ENCODE assay signal across 8 cellular contexts in the genomic region with DNA sequence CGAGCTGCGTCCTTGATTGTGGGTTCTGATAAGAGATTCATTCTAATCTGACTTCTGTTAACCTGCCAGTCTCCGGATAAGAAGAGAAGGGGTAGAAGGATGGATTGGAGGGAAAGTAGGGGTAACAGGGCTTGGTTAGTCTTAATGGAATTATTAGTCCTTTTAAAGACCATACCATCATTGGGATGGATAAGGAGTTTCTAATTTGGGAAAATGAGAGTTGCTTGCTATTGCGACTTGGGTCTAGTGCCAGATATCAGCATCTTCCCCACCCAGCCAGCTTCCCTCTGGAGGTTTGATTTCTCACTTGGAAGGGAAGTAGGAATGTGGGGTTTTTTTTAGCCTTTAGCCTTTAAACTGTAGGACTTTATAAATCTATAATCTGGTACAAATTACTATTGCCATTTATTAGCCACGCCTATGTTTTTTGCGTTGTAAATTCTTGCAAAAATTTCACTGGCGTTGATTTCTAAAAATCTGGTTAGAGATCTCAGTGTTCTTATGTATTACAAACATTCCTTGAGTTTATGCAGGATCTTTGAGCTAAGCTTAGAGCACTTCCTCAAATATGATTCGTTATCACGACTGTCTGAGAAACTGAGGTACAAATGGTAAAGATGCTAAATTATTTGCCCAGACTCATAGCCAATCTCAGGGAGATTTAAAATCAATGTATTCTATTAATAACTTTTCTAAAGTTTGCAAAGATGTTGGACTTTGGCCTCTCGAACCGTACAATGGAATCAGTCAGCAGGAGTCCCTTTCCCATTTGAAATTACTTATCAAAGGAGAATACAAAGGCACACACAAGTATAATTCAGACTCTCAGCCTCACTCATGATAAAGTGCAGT. TPM values are rescaled to one million over a fixed set of nuclear protein-coding genes. Genes with fewer than 3 reads are reported as not detected.
A peak's percentile ranks its signal among the peaks of the same experiment; 100 is the strongest.
DNase-seq lines count a peak whose midpoint lies in the region; ATAC-seq, FAIRE-seq and TF ChIP-seq lines count a peak whose summit lies in the region.

No MANE protein-coding gene starts in this region.

- peak; percentile 47 for FAIRE-seq in endothelial cell of umbilical vein (lab: Jason Lieb, UNC)

- no peaks in the 10 kb centered on the region for H3K9me3 Mint-ChIP-seq in Calu3 (ENCODE audit: low read depth, unreplicated experiment)
- H3K9me3 Mint-ChIP-seq in osteocyte (ENCODE audit: unreplicated experiment): no peaks in the 10 kb centered on the region

- CTCF ChIA-PET in Calu3 (lab: Charles Lee) (interaction anchor here (0.6 kb wide), 1 partner anchor 666 kb away, joined by 6 read pairs; no protein-coding TSS in a partner anchor), endothelial cell of umbilical vein (lab: Charles Lee) (no interaction called here)

- peak overlapping the region; percentile 88 for H3K4me2 ChIP-seq in OCI-LY3 (ENCODE audit: low read length)
- peak overlapping the region; percentile 86 for H3K4me2 ChIP-seq in endothelial cell of umbilical vein (ENCODE audit: insufficient read depth, low read length)

- H3K36me3 Mint-ChIP-seq in Calu3 (ENCODE audit: insufficient read depth, unreplicated experiment) (peaks cover 17% of the 10 kb centered on the region), osteocyte (ENCODE audit: unreplicated experiment) (no peaks in the 10 kb centered on the region)

- H3K9ac ChIP-seq in OCI-LY3 (ENCODE audit: low read length) (peak overlapping the region; percentile 98), endothelial cell of umbilical vein (replicated peaks; ENCODE audit: extremely low read depth, insufficient read depth, low read length) (peak overlapping the region; percentile 94)

- H3K27me3 ChIP-seq in OCI-LY3 (ENCODE audit: low read depth, low read length) (peaks cover 24% of the 10 kb centered on the region; the same call in 1 of the 2 replicates), endothelial cell of umbilical vein (ENCODE audit: control insufficient read depth in 2 of 2, insufficient read depth in 2 of 2, low read length in 2 of 2) (peaks cover 9 to 16% of the 10 kb centered on the region in 2 experiments)

- DNase-seq in Calu3 (no peak), endothelial cell of umbilical vein (ENCODE audit: low read depth, low spot score) (no peak), osteocyte (ENCODE audit: extremely low spot score, unreplicated experiment) (no peak), sciatic nerve (ENCODE audit: low spot score) (no peak), pons (ENCODE audit: low spot score) (no peak), NCI-H446 (lab: John Stamatoyannopoulos, UW) (no peak), NCI-H524 treated with DMSO at 0.1 percent for 48 hours (lab: John Stamatoyannopoulos, UW) (no peak)

- intact Hi-C loops in Calu3 (cut with micrococcal nuclease; ENCODE audit: unreplicated experiment): no loop called here
- intact Hi-C loops in endothelial cell of umbilical vein (cut with micrococcal nuclease): loop anchor here (5.0 kb wide), 1 partner anchor 265 kb away; a partner anchor contains a TSS
- intact Hi-C loops in sciatic nerve (cut with DNase I): no loop called here

- dilution Hi-C loops in endothelial cell of umbilical vein (cut with MboI; ENCODE audit: extremely low pct_ligation_motif_present, low sequenced_read_pairs): no loop called here

- H3K36me3 ChIP-seq in OCI-LY3 (replicated peaks; ENCODE audit: low read depth, low read length): no peaks in the 10 kb centered on the region
- H3K36me3 ChIP-seq in endothelial cell of umbilical vein (ENCODE audit: control insufficient read depth in 2 of 2, extremely low read depth in 1 of 2, insufficient read depth in 2 of 2, low read length in 2 of 2): no peaks in the 10 kb centered on the region

- H3K9me1 ChIP-seq in endothelial cell of umbilical vein (replicated peaks; ENCODE audit: control insufficient read depth, extremely low read depth, insufficient read depth, low read length): no peaks in the 10 kb centered on the region

- peaks cover 12% of the 10 kb centered on the region for H3K27me3 Mint-ChIP-seq in Calu3 (ENCODE audit: unreplicated experiment)
- no peaks in the 10 kb centered on the region for H3K27me3 Mint-ChIP-seq in osteocyte (ENCODE audit: unreplicated experiment)

- TF ChIP-seq POLR2A in endothelial cell of umbilical vein (IDR thresholded peaks at IDR 0.05; ENCODE audit: low read depth, low read length): no peak

- H3K4me1 Mint-ChIP-seq in Calu3 (ENCODE audit: low read depth, unreplicated experiment): peaks cover 42% of the 10 kb centered on the region
- peaks cover 26% of the 10 kb centered on the region for H3K4me1 Mint-ChIP-seq in osteocyte (ENCODE audit: unreplicated experiment)

- H3K4me3 Mint-ChIP-seq in Calu3 (ENCODE audit: low read depth, unreplicated experiment) (peak overlapping the region; percentile 88), osteocyte (ENCODE audit: unreplicated experiment) (peak overlapping the region; percentile 89)

- peak overlapping the region; percentile 72 for H3K27ac Mint-ChIP-seq in Calu3 (ENCODE audit: unreplicated experiment)
- H3K27ac Mint-ChIP-seq in osteocyte (ENCODE audit: unreplicated experiment): peak overlapping the region; percentile 80

- H3K4me1 ChIP-seq in OCI-LY3 (ENCODE audit: low read length) (peaks cover 49% of the 10 kb centered on the region), endothelial cell of umbilical vein (ENCODE audit: control insufficient read depth, extremely low read depth, insufficient read depth, low read length) (peaks cover 13% of the 10 kb centered on the region)

- TF ChIP-seq CTCF in Calu3 (IDR thresholded peaks at IDR 0.05; ENCODE audit: unreplicated experiment): no peak
- no peak for TF ChIP-seq CTCF in OCI-LY3 (IDR thresholded peaks at IDR 0.05; ENCODE audit: low read depth, low read length)
- TF ChIP-seq CTCF in endothelial cell of umbilical vein (IDR thresholded peaks at IDR 0.05; ENCODE audit: extremely low read depth in 1 of 2, insufficient read depth in 1 of 2, low read depth in 1 of 2, low read length in 2 of 2): no peak
- TF ChIP-seq CTCF in osteocyte (IDR thresholded peaks at IDR 0.05): no peak

- H3K4me3 ChIP-seq in OCI-LY3 (ENCODE audit: low read length) (peak overlapping the region; percentile 92), endothelial cell of umbilical vein (replicated peaks in 1 of 3; ENCODE audit: insufficient read depth in 1 of 3, low read depth in 1 of 3, low read length in 3 of 3) (peak overlapping the region; percentile 71 to 92 (median 78))

- H3K9me3 ChIP-seq in OCI-LY3 (ENCODE audit: insufficient read depth, low read length) (no peaks in the 10 kb centered on the region), endothelial cell of umbilical vein (replicated peaks; ENCODE audit: control insufficient read depth, insufficient read depth, low read length) (no peaks in the 10 kb centered on the region)

- BruUV-seq in Calu3 (replicated peaks; lab: Mats Ljungman, UMichigan) (TSS peak; percentile 55), endothelial cell of umbilical vein (replicated peaks; lab: Mats Ljungman, UMichigan) (TSS peak; percentile 53)

- POLR2A ChIA-PET in endothelial cell of umbilical vein (lab: Charles Lee): no interaction called here

- peak overlapping the region; percentile 48 for H2AFZ ChIP-seq in OCI-LY3 (ENCODE audit: low read depth, low read length)
- H2AFZ ChIP-seq in endothelial cell of umbilical vein (ENCODE audit: low read depth, low read length): peak overlapping the region; percentile 80

- H3K27ac ChIP-seq in OCI-LY3 (ENCODE audit: low read length) (peak overlapping the region; percentile 83), endothelial cell of umbilical vein (ENCODE audit: insufficient read depth, low read depth, low read length) (peak overlapping the region; percentile 71)

- peaks cover 12% of the 10 kb centered on the region; the same call in 1 of the 2 replicates for H4K20me1 ChIP-seq in OCI-LY3 (ENCODE audit: insufficient read depth, low read length)
- H4K20me1 ChIP-seq in endothelial cell of umbilical vein (replicated peaks; ENCODE audit: control insufficient read depth, extremely low read depth, insufficient read depth, low read length): no peaks in the 10 kb centered on the region

- no peak for ATAC-seq in sciatic nerve

- H3K79me2 ChIP-seq in OCI-LY3 (ENCODE audit: low read length): peaks cover 58% of the 10 kb centered on the region
- H3K79me2 ChIP-seq in endothelial cell of umbilical vein (ENCODE audit: control insufficient read depth, insufficient read depth, low read length): peaks cover 40% of the 10 kb centered on the region

TF ChIP-seq in endothelial cell of umbilical vein, 7 proteins besides CTCF, POLR2A, EP300 and RAD21:
- no peak for TF ChIP-seq POLR2AphosphoS5 (IDR thresholded peaks at IDR 0.05; ENCODE audit: insufficient read depth, low read depth, low read length)
- TF ChIP-seq GATA2 (IDR thresholded peaks at IDR 0.05; ENCODE audit: insufficient read depth, insufficient read length, low read depth, low read length): peak; percentile 88

RNA-seq across cellular contexts. Expression of a gene that starts 1.3 kb away (rescaled TPM):
- total RNA-seq in Calu3 (2022) (57.9 and 66.6 TPM in 2 replicates), endothelial cell of umbilical vein (35.1 and 36.2 TPM in 2 replicates), osteocyte (31.6 and 39.0 TPM in 2 replicates), sciatic nerve (81.2 TPM)
- 8.2 and 10.0 TPM in 2 replicates for polyA plus RNA-seq in endothelial cell of umbilical vein
- 13.0 and 13.3 TPM in 2 replicates for polyA plus RNA-seq in endothelial cell of umbilical vein (2011; cell fraction: cytosol; rRNA removed)
- 9.6 and 11.1 TPM in 2 replicates for polyA plus RNA-seq in endothelial cell of umbilical vein (2011; cell fraction: nucleus; rRNA removed)
- polyA plus RNA-seq in endothelial cell of umbilical vein (2012): 17.9 and 20.7 TPM in 2 replicates
- 33.2 and 36.7 TPM in 2 replicates for polyA minus RNA-seq in endothelial cell of umbilical vein
- polyA minus RNA-seq in endothelial cell of umbilical vein (2011; cell fraction: cytosol; rRNA and poly(A)+ RNA removed): 30.1 TPM
- 8.0 and 11.9 TPM in 2 replicates for polyA minus RNA-seq in endothelial cell of umbilical vein (2011; cell fraction: nucleus; rRNA and poly(A)+ RNA removed)

RNA-seq across cellular contexts. Expression of a gene that starts 54.8 kb away (rescaled TPM):
- total RNA-seq in Calu3 (2022) (38.8 and 40.0 TPM in 2 replicates), endothelial cell of umbilical vein (16.7 and 22.4 TPM in 2 replicates), osteocyte (21.1 and 24.8 TPM in 2 replicates), sciatic nerve (18.4 TPM)
- polyA plus RNA-seq in endothelial cell of umbilical vein: 14.9 and 24.1 TPM in 2 replicates
- polyA plus RNA-seq in endothelial cell of umbilical vein (2011; cell fraction: cytosol; rRNA removed): 21.2 and 21.7 TPM in 2 replicates
- polyA plus RNA-seq in endothelial cell of umbilical vein (2011; cell fraction: nucleus; rRNA removed): 20.0 and 20.3 TPM in 2 replicates
- polyA plus RNA-seq in endothelial cell of umbilical vein (2012): 12.7 and 13.1 TPM in 2 replicates
- polyA minus RNA-seq in endothelial cell of umbilical vein: 34.2 and 34.9 TPM in 2 replicates
- 36.0 TPM for polyA minus RNA-seq in endothelial cell of umbilical vein (2011; cell fraction: cytosol; rRNA and poly(A)+ RNA removed)
- polyA minus RNA-seq in endothelial cell of umbilical vein (2011; cell fraction: nucleus; rRNA and poly(A)+ RNA removed): 8.1 and 9.1 TPM in 2 replicates
